1 cellular context compared by ENCODE assay signal in the genomic region with DNA sequence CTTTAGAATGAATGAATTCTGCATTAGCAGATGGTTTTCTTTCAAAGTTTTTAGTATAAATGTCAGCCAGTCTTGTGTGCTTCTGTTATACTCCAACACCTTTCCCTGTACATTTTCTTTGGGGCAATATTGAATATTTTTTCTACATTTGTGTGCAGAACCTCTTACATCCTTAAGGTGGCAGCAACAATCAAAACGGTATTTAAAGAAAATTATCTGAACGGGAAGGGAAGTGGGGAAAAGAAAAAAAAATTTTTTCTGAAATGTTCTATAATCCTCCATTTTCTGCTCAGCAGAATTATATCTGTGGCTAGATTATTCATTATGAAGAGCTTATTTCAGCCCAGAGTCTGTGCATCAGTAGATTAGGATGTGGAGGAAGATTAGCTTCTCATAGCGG.
TF ChIP-seq lines count a peak whose summit lies in the region.

No MANE protein-coding gene starts in this region.

TF ChIP-seq in IMR-90, 13 proteins besides CTCF, POLR2A, EP300 and RAD21 (continued from another document):
- TF ChIP-seq MAZ (IDR thresholded peaks at IDR 0.05; ENCODE audit: borderline replicate concordance, low read depth, low read length) (no peak), SMC3 (IDR thresholded peaks at IDR 0.05; ENCODE audit: low read depth, low read length) (no peak), MXI1 (IDR thresholded peaks at IDR 0.05; ENCODE audit: borderline replicate concordance, low read depth, low read length) (no peak), BHLHE40 (IDR thresholded peaks at IDR 0.05; ENCODE audit: low read depth, low read length) (no peak), NFE2L2 (IDR thresholded peaks at IDR 0.05; ENCODE audit: low read depth, low read length) (no peak), CEBPB (IDR thresholded peaks at IDR 0.05; ENCODE audit: low read depth, low read length) (no peak), FOS (IDR thresholded peaks at IDR 0.05; ENCODE audit: low read depth, low read length) (no peak)
- TF ChIP-seq, protein P1, sequence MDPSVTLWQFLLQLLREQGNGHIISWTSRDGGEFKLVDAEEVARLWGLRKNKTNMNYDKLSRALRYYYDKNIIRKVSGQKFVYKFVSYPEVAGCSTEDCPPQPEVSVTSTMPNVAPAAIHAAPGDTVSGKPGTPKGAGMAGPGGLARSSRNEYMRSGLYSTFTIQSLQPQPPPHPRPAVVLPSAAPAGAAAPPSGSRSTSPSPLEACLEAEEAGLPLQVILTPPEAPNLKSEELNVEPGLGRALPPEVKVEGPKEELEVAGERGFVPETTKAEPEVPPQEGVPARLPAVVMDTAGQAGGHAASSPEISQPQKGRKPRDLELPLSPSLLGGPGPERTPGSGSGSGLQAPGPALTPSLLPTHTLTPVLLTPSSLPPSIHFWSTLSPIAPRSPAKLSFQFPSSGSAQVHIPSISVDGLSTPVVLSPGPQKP (IDR thresholded peaks at IDR 0.05; ENCODE audit: borderline replicate concordance, low read depth, low read length) = no peak
- TF ChIP-seq, protein P2, sequence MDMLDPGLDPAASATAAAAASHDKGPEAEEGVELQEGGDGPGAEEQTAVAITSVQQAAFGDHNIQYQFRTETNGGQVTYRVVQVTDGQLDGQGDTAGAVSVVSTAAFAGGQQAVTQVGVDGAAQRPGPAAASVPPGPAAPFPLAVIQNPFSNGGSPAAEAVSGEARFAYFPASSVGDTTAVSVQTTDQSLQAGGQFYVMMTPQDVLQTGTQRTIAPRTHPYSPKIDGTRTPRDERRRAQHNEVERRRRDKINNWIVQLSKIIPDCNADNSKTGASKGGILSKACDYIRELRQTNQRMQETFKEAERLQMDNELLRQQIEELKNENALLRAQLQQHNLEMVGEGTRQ (IDR thresholded peaks at IDR 0.05; ENCODE audit: low read depth, low read length) = no peak
TF ChIP-seq in IMR-90: peak in this region for 0.
